In genomic region chr9:129383005-129383414, GRCh38 we compare ENCODE assay signal across 8 cellular contexts.
DNase-seq lines count a peak whose midpoint lies in the region; ATAC-seq and TF ChIP-seq lines count a peak whose summit lies in the region.

No MANE protein-coding gene starts in this region.

- H3K9me3 ChIP-seq in cardiac muscle cell (ENCODE audit: low read depth) = no peaks in the 10 kb centered on the region

- no peak for DNase-seq in activated CD8-positive, alpha-beta memory T cell treated with anti-CD3 and anti-CD28 coated beads, Interleukin-2, amount 10 ng/mL, durations not matched to agents 7 days and 5 days
- DNase-seq in activated CD8-positive, alpha-beta memory T cell treated with anti-CD3 and anti-CD28 coated beads for 24 hours = no peak
- DNase-seq in cardiac muscle cell (ENCODE audit: low read depth in 1 of 2, low spot score in 1 of 2) = peak; percentile 7 to 72
- peak; percentile 12 for DNase-seq in pons (ENCODE audit: low spot score)
- DNase-seq in GOT3 (lab: John Stamatoyannopoulos, UW) = no peak
- DNase-seq in NCI-H1930 (lab: John Stamatoyannopoulos, UW) = no peak

- no peak overlapping the region for H3K27ac Mint-ChIP-seq in activated CD8-positive, alpha-beta memory T cell treated with anti-CD3 and anti-CD28 coated beads, Interleukin-2, amount 10 ng/mL, durations not matched to agents 7 days and 5 days

- peaks cover 9% of the 10 kb centered on the region for H3K4me1 Mint-ChIP-seq in activated CD8-positive, alpha-beta memory T cell treated with anti-CD3 and anti-CD28 coated beads, Interleukin-2, amount 10 ng/mL, durations not matched to agents 7 days and 5 days

- H3K4me1 ChIP-seq in cardiac muscle cell (ENCODE audit: low read depth) = peaks cover 20% of the 10 kb centered on the region

- peaks cover 7% of the 10 kb centered on the region for H3K27me3 Mint-ChIP-seq in activated CD8-positive, alpha-beta memory T cell treated with anti-CD3 and anti-CD28 coated beads, Interleukin-2, amount 10 ng/mL, durations not matched to agents 7 days and 5 days

- no peaks in the 10 kb centered on the region for H3K9me3 Mint-ChIP-seq in activated CD8-positive, alpha-beta memory T cell treated with anti-CD3 and anti-CD28 coated beads, Interleukin-2, amount 10 ng/mL, durations not matched to agents 7 days and 5 days (ENCODE audit: low read depth)

- H3K4me3 ChIP-seq in WI38 (ENCODE audit: low read depth, low read length) (peak overlapping the region; percentile 43), cardiac muscle cell (peak overlapping the region; percentile 3)

- CTCF ChIA-PET in activated CD8-positive, alpha-beta memory T cell treated with anti-CD3 and anti-CD28 coated beads, Interleukin-2, amount 10 ng/mL, durations not matched to agents 7 days and 5 days (lab: Charles Lee) = interaction anchor here (0.7 to 2.1 kb wide), 14 partner anchors 9 to 251 kb away, joined by 3 to 6 read pairs (median 4); partner anchors contain the start of gene IER5L

- peak overlapping the region; percentile 63 for H3K4me3 Mint-ChIP-seq in activated CD8-positive, alpha-beta memory T cell treated with anti-CD3 and anti-CD28 coated beads, Interleukin-2, amount 10 ng/mL, durations not matched to agents 7 days and 5 days

- H3K27me3 ChIP-seq in cardiac muscle cell = no peaks in the 10 kb centered on the region

- ATAC-seq in activated CD8-positive, alpha-beta memory T cell treated with anti-CD3 and anti-CD28 coated beads, Interleukin-2, amount 10 ng/mL, durations not matched to agents 7 days and 5 days = no peak
- ATAC-seq in HG03460 (IDR thresholded peaks at IDR 0.05; ENCODE audit: unreplicated experiment) = no peak

- no peaks in the 10 kb centered on the region for H3K36me3 ChIP-seq in cardiac muscle cell

- no peaks in the 10 kb centered on the region for H3K36me3 Mint-ChIP-seq in activated CD8-positive, alpha-beta memory T cell treated with anti-CD3 and anti-CD28 coated beads, Interleukin-2, amount 10 ng/mL, durations not matched to agents 7 days and 5 days

- peak overlapping the region; percentile 82 for H3K27ac ChIP-seq in cardiac muscle cell

- TF ChIP-seq CTCF in WI38 (IDR thresholded peaks at IDR 0.05; ENCODE audit: low read depth, low read length) (no peak), cardiac muscle cell (IDR thresholded peaks at IDR 0.05; ENCODE audit: low read depth, low read length) (no peak)

Comparison
In these comparisons a context has a peak if more than half of its experiments do, and no peak if none do; other contexts are left out.
1. DNase-seq: peak in cardiac muscle cell (2 of 2) and pons (single experiment); none in activated CD8-positive, alpha-beta memory T cell treated with anti-CD3 and anti-CD28 coated beads, Interleukin-2, amount 10 ng/mL, durations not matched to agents 7 days and 5 days (single experiment), activated CD8-positive, alpha-beta memory T cell treated with anti-CD3 and anti-CD28 coated beads for 24 hours (single experiment), GOT3 (single experiment) and NCI-H1930 (0 of 2).